8 cellular contexts compared by ENCODE assay signal in the genomic region with DNA sequence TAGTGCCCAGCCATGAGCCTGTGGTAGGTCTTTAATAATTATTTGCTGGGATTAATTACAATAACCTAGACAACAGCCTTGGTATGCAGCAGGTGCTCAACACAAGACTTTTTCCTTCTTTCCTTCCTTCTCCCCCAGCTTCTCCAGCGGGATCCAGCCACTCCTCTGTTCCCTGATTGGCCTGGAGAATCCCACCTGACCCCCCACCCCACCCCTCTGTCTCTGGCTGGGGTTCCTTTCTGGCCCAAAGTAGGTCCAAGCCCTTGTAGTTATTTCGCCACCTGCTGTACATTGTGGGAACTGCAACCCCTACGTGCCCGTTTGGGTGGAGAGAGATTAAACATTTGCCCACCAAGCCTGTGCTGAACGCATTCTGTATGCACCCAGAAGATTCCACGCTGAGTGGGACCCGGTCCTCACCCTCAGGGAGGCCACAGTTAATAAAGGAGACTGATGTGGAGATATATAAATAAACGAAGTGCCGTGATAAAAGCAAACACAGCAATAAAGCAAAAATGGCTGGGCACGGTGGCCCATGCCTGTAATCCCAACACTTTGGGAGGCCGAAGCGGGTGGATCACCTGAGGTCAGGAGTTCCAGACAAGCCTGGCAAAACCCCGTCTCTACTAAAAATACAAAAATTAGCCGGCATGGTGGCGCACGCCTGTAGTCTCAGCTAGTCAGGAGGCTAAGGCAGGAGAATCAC. TPM values are rescaled to one million over a fixed set of nuclear protein-coding genes. Genes with fewer than 3 reads are reported as not detected.
A peak's percentile ranks its signal among the peaks of the same experiment; 100 is the strongest.
DNase-seq lines count a peak whose midpoint lies in the region; ATAC-seq and TF ChIP-seq lines count a peak whose summit lies in the region.

No MANE protein-coding gene starts in this region.

- intact Hi-C loops in prostate gland (cut with DNase I), result loop anchor here (10.0 kb wide), 1 partner anchor 350 kb away; no protein-coding TSS in a partner anchor

- H3K4me3 ChIP-seq in fibroblast of villous mesenchyme (ENCODE audit: low read depth, low read length), result no peak overlapping the region
- no peak overlapping the region for H3K4me3 ChIP-seq in prostate gland

- no peaks in the 10 kb centered on the region for H3K4me1 ChIP-seq in prostate gland (replicated peaks)

- DNase-seq in Caki2 (ENCODE audit: low read depth) (peak; percentile 63), HPDE6-E6E7 (ENCODE audit: extremely low spot score) (peak; percentile 69), RWPE1 (ENCODE audit: low spot score) (peak; percentile 85), activated T-helper 1 cell treated with Interleukin-2 at 50 U/mL for 16 hours (ENCODE audit: low read depth) (peak; percentile 39), fibroblast of villous mesenchyme (ENCODE audit: low read depth) (peak; percentile 79), prostate gland (ENCODE audit: low spot score) (peak; percentile 43)

- peak; percentile 92 for TF ChIP-seq CTCF in RWPE1 (conservative IDR thresholded peaks at IDR 0.05; ENCODE audit: low read depth)
- peak; percentile 88 for TF ChIP-seq CTCF in fibroblast of villous mesenchyme (IDR thresholded peaks at IDR 0.05; ENCODE audit: insufficient read depth, low read depth, low read length)
- peak; percentile 77 to 86 (median 80) for TF ChIP-seq CTCF in prostate gland (IDR thresholded peaks at IDR 0.05)

- no peak for TF ChIP-seq POLR2A in prostate gland (IDR thresholded peaks at IDR 0.05)

- ATAC-seq in GM21360 (IDR thresholded peaks at IDR 0.05; ENCODE audit: unreplicated experiment) (no peak), GM18873 (IDR thresholded peaks at IDR 0.05; ENCODE audit: low FRiP score, unreplicated experiment) (no peak)

- no peaks in the 10 kb centered on the region for H3K9me3 ChIP-seq in prostate gland

- no peak overlapping the region for H3K27ac ChIP-seq in RWPE1
- no peak overlapping the region for H3K27ac ChIP-seq in prostate gland

- CTCF ChIA-PET in RWPE1 (lab: Yijun Ruan, JAX), result interaction anchor here (0.6 to 1.4 kb wide), 5 partner anchors 11 to 313 kb away, joined by 3 to 5 read pairs (median 4); no protein-coding TSS in a partner anchor

- H3K36me3 ChIP-seq in prostate gland, result peaks cover 10 to 13% of the 10 kb centered on the region in 2 donors

- no peaks in the 10 kb centered on the region for H3K27me3 ChIP-seq in prostate gland (replicated peaks; ENCODE audit: insufficient read depth)

- in situ Hi-C loops in Caki2 (cut with HindIII; ENCODE audit: low pct_unique_long_range_greater_than_20kb, low sequenced_read_pairs), result no loop called here

- POLR2A ChIA-PET in RWPE1 (lab: Yijun Ruan, JAX; ENCODE audit: low non-redundant PET), result interaction anchor here (1.0 kb wide), 1 partner anchor 71 kb away, joined by 3 read pairs; no protein-coding TSS in a partner anchor

- 45% methylated on average over 16 of the region's 16 CpGs for WGBS in prostate gland

RNA-seq across cellular contexts. Expression of a gene that starts 32.1 kb away (rescaled TPM):
- total RNA-seq in Caki2 (2014; rRNA removed; shearing (Covaris generic); ENCODE audit: low replicate concordance), result 17.2 and 24.5 TPM in 2 replicates
- total RNA-seq in fibroblast of villous mesenchyme, result 50.1 and 63.1 TPM in 2 replicates
- total RNA-seq in prostate gland, result 10 to 100 TPM; 53.6 to 95.0 TPM

RNA-seq across cellular contexts. Expression of a gene that starts 37.7 kb away (rescaled TPM):
- total RNA-seq in Caki2 (2014; rRNA removed; shearing (Covaris generic); ENCODE audit: low replicate concordance), result not detected in 2 replicates
- total RNA-seq in fibroblast of villous mesenchyme, result 40.6 and 66.7 TPM in 2 replicates
- total RNA-seq in prostate gland, result 10 to 100 TPM; 41.0 to 47.0 TPM

Comparison
In these comparisons a context has a peak if more than half of its experiments do, and no peak if none do; other contexts are left out.
1. RNA of a gene that starts 37.7 kb away (total RNA-seq): 41.0 to 47.0 TPM in prostate gland and 40.6 to 66.7 TPM in fibroblast of villous mesenchyme; not detected in Caki2; every median in the first group is over 10 times any median in the second.
2. Peak in every context shown above with its lines, with median percentiles within 50 percentile points of each other: DNase-seq and CTCF ChIP-seq.